Comparison of ENCODE assay signal across 8 cellular contexts in genomic region chr4:85778809-85779124, GRCh38.
A peak's percentile ranks its signal among the peaks of the same experiment; 100 is the strongest.
DNase-seq lines count a peak whose midpoint lies in the region; ATAC-seq and TF ChIP-seq lines count a peak whose summit lies in the region.

No MANE protein-coding gene starts in this region.

- H3K9me3 Mint-ChIP-seq in natural killer cell treated with Interleukin-12 subunit alpha and Interleukin-12 subunit beta and Interleukin-15 and Interleukin-18, amount 100 ng/mL, for 72 hours = peaks cover 7% of the 10 kb centered on the region

- H3K4me1 ChIP-seq in stomach = peaks cover 0 to 39% (median 22%) of the 10 kb centered on the region in 4 donors

- POLR2A ChIA-PET in HEK293T (lab: Yijun Ruan, JAX) = no interaction called here

- TF ChIP-seq POLR2A in stomach (IDR thresholded peaks at IDR 0.05) = no peak

- H3K4me3 ChIP-seq in fibroblast of mammary gland (ENCODE audit: control insufficient read depth, low read depth, low read length) = peak overlapping the region; percentile 69
- H3K4me3 ChIP-seq in stomach = peak overlapping the region in 3 of 4 donors; percentile 19 to 35 (median 31)

- TF ChIP-seq EP300 in stomach (IDR thresholded peaks at IDR 0.05) = no peak

- H3K9me3 ChIP-seq in stomach = no peaks in the 10 kb centered on the region

- H3K36me3 ChIP-seq in stomach = no peaks in the 10 kb centered on the region

- 45 to 74% (median 65%) methylated on average over 3 of the region's 3 CpGs for whole genome bisulfite sequencing in stomach, 5 donors

- no peaks in the 10 kb centered on the region for H3K4me1 Mint-ChIP-seq in natural killer cell treated with Interleukin-12 subunit alpha and Interleukin-12 subunit beta and Interleukin-15 and Interleukin-18, amount 100 ng/mL, for 72 hours (ENCODE audit: low read depth in 2 of 2)

- CTCF ChIA-PET in HEK293T (lab: Yijun Ruan, JAX) = interaction anchor here (0.6 to 1.9 kb wide), 2 partner anchors 18 to 189 kb away, joined by 3 to 14 read pairs; no protein-coding TSS in a partner anchor

- H3K27ac ChIP-seq in stomach = peak overlapping the region in 4 of 5 donors; percentile 45 to 79 (median 73)

- H3K27me3 ChIP-seq in stomach = no peaks in the 10 kb centered on the region

- no peak for TF ChIP-seq CTCF in fibroblast of mammary gland (conservative IDR thresholded peaks at IDR 0.05; ENCODE audit: control insufficient read depth, insufficient read depth, low read depth, low read length)
- no peak for TF ChIP-seq CTCF in stomach (IDR thresholded peaks at IDR 0.05)

- no peak overlapping the region for H3K4me3 Mint-ChIP-seq in natural killer cell treated with Interleukin-12 subunit alpha and Interleukin-12 subunit beta and Interleukin-15 and Interleukin-18, amount 100 ng/mL, for 72 hours

- H3K27ac Mint-ChIP-seq in natural killer cell treated with Interleukin-12 subunit alpha and Interleukin-12 subunit beta and Interleukin-15 and Interleukin-18, amount 100 ng/mL, for 72 hours = no peak overlapping the region

- no peaks in the 10 kb centered on the region for H3K36me3 Mint-ChIP-seq in natural killer cell treated with Interleukin-12 subunit alpha and Interleukin-12 subunit beta and Interleukin-15 and Interleukin-18, amount 100 ng/mL, for 72 hours

- intact Hi-C loops in stomach (cut with DNase I; ENCODE audit: low total_unique reads) = no loop called here

- peak; percentile 55 for DNase-seq in fibroblast of mammary gland (ENCODE audit: low read depth)
- no peak for DNase-seq in stomach
- no peak for DNase-seq in amygdala (lab: John Stamatoyannopoulos, UW)
- no peak for DNase-seq in natural killer cell treated with Interleukin-12 subunit alpha and Interleukin-12 subunit beta and Interleukin-15 and Interleukin-18, amount 100 ng/mL, for 72 hours (ENCODE audit: low spot score)
- no peak for DNase-seq in HEK293T (ENCODE audit: extremely low spot score)
- no peak for DNase-seq in cerebellum (ENCODE audit: low spot score)

- no peaks in the 10 kb centered on the region for H3K27me3 Mint-ChIP-seq in natural killer cell treated with Interleukin-12 subunit alpha and Interleukin-12 subunit beta and Interleukin-15 and Interleukin-18, amount 100 ng/mL, for 72 hours

- ATAC-seq in GM21367 (IDR thresholded peaks at IDR 0.05; ENCODE audit: unreplicated experiment) (peak; percentile 76), HG03469 (IDR thresholded peaks at IDR 0.05; ENCODE audit: unreplicated experiment) (peak; percentile 67)
- ATAC-seq in natural killer cell treated with Interleukin-12 subunit alpha and Interleukin-12 subunit beta and Interleukin-15 and Interleukin-18, amount 100 ng/mL, for 72 hours = no peak

TF ChIP-seq in HEK293T, 16 proteins besides CTCF, POLR2A, EP300 and RAD21:
- TF ChIP-seq ELF4 (IDR thresholded peaks at IDR 0.05) (no peak), LEF1 (IDR thresholded peaks at IDR 0.05; ENCODE audit: borderline replicate concordance) (no peak), L3MBTL2 (conservative IDR thresholded peaks at IDR 0.05) (no peak), ZNF384 (IDR thresholded peaks at IDR 0.05) (no peak)

Comparison
In these comparisons a context has a peak if more than half of its experiments do, and no peak if none do; other contexts are left out.
1. ATAC-seq: peak in GM21367 (single experiment) and HG03469 (single experiment); none in natural killer cell treated with Interleukin-12 subunit alpha and Interleukin-12 subunit beta and Interleukin-15 and Interleukin-18, amount 100 ng/mL, for 72 hours (0 of 2).